In the genomic region with DNA sequence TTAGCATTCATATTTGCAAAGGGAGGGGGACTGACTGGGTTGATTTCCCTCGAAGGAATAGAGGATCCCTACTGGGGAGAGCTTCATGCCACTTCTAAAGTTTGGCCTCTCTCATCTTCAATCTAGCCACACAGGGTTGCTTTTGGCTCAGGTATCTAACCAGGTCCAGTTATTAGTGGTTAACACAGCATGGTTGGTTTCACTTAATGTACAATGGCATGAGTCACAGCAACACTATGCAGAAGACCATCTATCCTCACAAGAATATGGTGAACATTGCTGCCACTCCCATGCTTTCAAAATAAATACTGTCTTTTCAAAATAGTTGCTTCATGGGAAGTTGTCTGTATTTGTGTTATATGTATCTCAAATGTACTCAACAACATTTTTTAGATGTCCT, we compare ENCODE assay signal across 22 cellular contexts. TPM values are rescaled to one million over a fixed set of nuclear protein-coding genes. Genes with fewer than 3 reads are reported as not detected.
DNase-seq lines count a peak whose midpoint lies in the region; ATAC-seq and TF ChIP-seq lines count a peak whose summit lies in the region.
"Had no signal": no experiment of that assay in that cellular context is flagged by ENCODE, and none has a peak within 500 bp of the region (broad histone marks: within the 10 kb centered on the region; RNA-seq: fewer than 3 reads in every experiment).

No MANE protein-coding gene starts in this region.

- H4K20me1 ChIP-seq in fibroblast of lung (ENCODE audit: control insufficient read depth, extremely low read depth, insufficient read depth, low read length) = no peaks in the 10 kb centered on the region

- H3K36me3 ChIP-seq in RWPE2 (ENCODE audit: low read depth) (no peaks in the 10 kb centered on the region), fibroblast of lung (ENCODE audit: control insufficient read depth, insufficient read depth, low read length) (no peaks in the 10 kb centered on the region)
- H3K36me3 ChIP-seq: heart left ventricle had no signal

- DNase-seq in DMS53 (lab: John Stamatoyannopoulos, UW) (peak; percentile 36), DMS53 treated with DMSO at 0.1 percent for 48 hours (lab: John Stamatoyannopoulos, UW; ENCODE audit: unreplicated experiment) (no peak), RWPE2 (ENCODE audit: low spot score) (no peak), fibroblast of lung (ENCODE audit: low read depth in 2 of 2) (peak; percentile 9 to 68), SK-N-DZ (ENCODE audit: low spot score) (no peak), omental fat pad (ENCODE audit: low spot score) (no peak)
- no peak for DNase-seq in activated CD8-positive, alpha-beta memory T cell treated with anti-CD3 and anti-CD28 coated beads, Interleukin-2, amount 50 U/mL, for 48 hours
- DNase-seq: activated CD4-positive, alpha-beta T cell treated with anti-CD3 and anti-CD28 coated beads, Interleukin-2, amount 50 U/mL, for 1 hour; activated naive CD4-positive, alpha-beta T cell treated with anti-CD3 and anti-CD28 coated beads for 36 hours; activated T-cell treated with anti-CD3 and anti-CD28 coated beads for 4 hours; body of pancreas; DMS153; heart left ventricle; NCI-H748 treated with DMSO at 0.1 percent for 48 hours; psoas muscle; stimulated activated CD4-positive, alpha-beta T cell treated with anti-CD3 and anti-CD28 coated beads, Interleukin-12 subunit alpha, Interleukin-12 subunit beta, amount 100 ng/mL, for 4 hours had no signal

- H3K27ac ChIP-seq in RWPE2 (ENCODE audit: poor library complexity, severe bottlenecking) (no peak overlapping the region), fibroblast of lung (ENCODE audit: insufficient read depth, low read length) (no peak overlapping the region)
- H3K27ac ChIP-seq: 22Rv1, body of pancreas, C4-2B, epithelial cell of prostate, heart left ventricle, psoas muscle had no signal

- H3K79me2 ChIP-seq in fibroblast of lung (ENCODE audit: control insufficient read depth, insufficient read depth, low read length) = no peaks in the 10 kb centered on the region

- H3K9me3 ChIP-seq in RWPE2 (ENCODE audit: severe bottlenecking) (no peaks in the 10 kb centered on the region), fibroblast of lung (ENCODE audit: control insufficient read depth, insufficient read depth, low read depth, low read length) (no peaks in the 10 kb centered on the region)
- H3K9me3 ChIP-seq: body of pancreas, heart left ventricle, psoas muscle had no signal

- ATAC-seq in RWPE2 (ENCODE audit: low read depth) (peak; percentile 93), omental fat pad (ENCODE audit: low FRiP score) (no peak)
- ATAC-seq in activated CD4-positive, CD25-positive, alpha-beta regulatory T cell treated with anti-CD3 and anti-CD28 coated beads, Interleukin-2, amount 50 U/mL, for 24 hours = no peak
- ATAC-seq: body of pancreas, heart left ventricle, psoas muscle had no signal

- no peak overlapping the region for H2AFZ ChIP-seq in fibroblast of lung (ENCODE audit: low read length)

- no peak overlapping the region for H3K4me2 ChIP-seq in fibroblast of lung (ENCODE audit: extremely low read depth, insufficient read depth, low read length)

- TF ChIP-seq CTCF in RWPE2 (IDR thresholded peaks at IDR 0.05; ENCODE audit: poor library complexity, severe bottlenecking) (no peak), fibroblast of lung (conservative IDR thresholded peaks at IDR 0.05 in 1 of 2, IDR thresholded peaks at IDR 0.05 in 1 of 2; ENCODE audit: low read depth in 1 of 2, low read length in 2 of 2) (no peak), omental fat pad (IDR thresholded peaks at IDR 0.05) (no peak)

- peaks cover 9% of the 10 kb centered on the region for H3K4me1 ChIP-seq in RWPE2 (ENCODE audit: insufficient read depth, poor library complexity, severe bottlenecking)
- H3K4me1 ChIP-seq in fibroblast of lung (ENCODE audit: control insufficient read depth, extremely low read depth, insufficient read depth, low read length) = no peaks in the 10 kb centered on the region
- H3K4me1 ChIP-seq: body of pancreas, psoas muscle had no signal

- H3K4me3 ChIP-seq in RWPE2 (ENCODE audit: severe bottlenecking) = no peak overlapping the region
- H3K4me3 ChIP-seq in fibroblast of lung (replicated peaks in 1 of 4; ENCODE audit: control extremely low read depth in 1 of 4, insufficient read depth in 1 of 4, low read depth in 3 of 4, low read length in 4 of 4) = no peak overlapping the region
- H3K4me3 ChIP-seq: body of pancreas, heart left ventricle, psoas muscle had no signal

- no peaks in the 10 kb centered on the region for H3K27me3 ChIP-seq in RWPE2 (ENCODE audit: insufficient read depth, poor library complexity, severe bottlenecking)
- no peaks in the 10 kb centered on the region for H3K27me3 ChIP-seq in fibroblast of lung (ENCODE audit: control insufficient read depth, insufficient read depth, low read length)
- H3K27me3 ChIP-seq: body of pancreas, heart left ventricle had no signal

- H3K9ac ChIP-seq in fibroblast of lung (ENCODE audit: insufficient read depth, low read length) = no peak overlapping the region

RNA-seq across cellular contexts. Expression of a gene that starts 6.6 kb away (rescaled TPM):
- 4.6 and 6.3 TPM in 2 replicates for total RNA-seq in fibroblast of lung
- polyA plus RNA-seq in fibroblast of lung = 1.8 and 2.0 TPM in 2 replicates
- polyA plus RNA-seq in fibroblast of lung (2012) = 2.3 TPM in 2 replicates
- polyA minus RNA-seq in fibroblast of lung (ENCODE audit: low replicate concordance) = 1.0 TPM in 1 of 2 replicates, not detected in the other
- polyA plus RNA-seq in SK-N-DZ (2014; cell fraction: cytosol; rRNA removed) = 33.6 and 37.2 TPM in 2 replicates
- polyA plus RNA-seq in SK-N-DZ (2014; cell fraction: nucleus; rRNA removed) = 25.3 and 37.3 TPM in 2 replicates
- 10 to 100 TPM in 2 of 4 donors, 1 to 10 TPM in 2; 8.2 to 16.1 (median 11.9) TPM for total RNA-seq in omental fat pad

RNA-seq across cellular contexts. Expression of a gene that starts 33.0 kb away (rescaled TPM):
- total RNA-seq in fibroblast of lung (not detected in 2 replicates), omental fat pad (not detected)
- 0.03 TPM in 1 of 2 replicates, not detected in the other for polyA plus RNA-seq in fibroblast of lung
- polyA plus RNA-seq in fibroblast of lung (2012) = not detected in 2 replicates
- polyA minus RNA-seq in fibroblast of lung (ENCODE audit: low replicate concordance) = not detected in 2 replicates
- not detected in 2 replicates for polyA plus RNA-seq in SK-N-DZ (2014; cell fraction: cytosol; rRNA removed)
- not detected in 2 replicates for polyA plus RNA-seq in SK-N-DZ (2014; cell fraction: nucleus; rRNA removed)
- total RNA-seq: activated naive CD4-positive, alpha-beta T cell treated with anti-CD3 and anti-CD28 coated beads for 36 hours; mesenteric fat pad had no signal
- polyA plus RNA-seq: IgD-negative memory B cell had no signal

Comparison
In these comparisons a context has a peak if more than half of its experiments do, and no peak if none do; other contexts are left out.
1. DNase-seq: peak in DMS53 (single experiment) and fibroblast of lung (2 of 2); none in DMS53 treated with DMSO at 0.1 percent for 48 hours (single experiment), RWPE2 (single experiment), SK-N-DZ (single experiment), activated CD8-positive, alpha-beta memory T cell treated with anti-CD3 and anti-CD28 coated beads, Interleukin-2, amount 50 U/mL, for 48 hours (single experiment) and omental fat pad (single experiment).